8 cellular contexts compared by ENCODE assay signal in genomic region chr2:43226955-43227829, GRCh38. TPM values are rescaled to one million over a fixed set of nuclear protein-coding genes. Genes with fewer than 3 reads are reported as not detected.
A peak's percentile ranks its signal among the peaks of the same experiment; 100 is the strongest.
DNase-seq lines count a peak whose midpoint lies in the region; ATAC-seq and TF ChIP-seq lines count a peak whose summit lies in the region.

No MANE protein-coding gene starts in this region.

- peak overlapping the region; percentile 97 for H3K27ac ChIP-seq in colonic mucosa

- POLR2A ChIA-PET in activated CD4-positive, alpha-beta T cell treated with anti-CD3 and anti-CD28 coated beads for 36 hours (lab: Charles Lee), result interaction anchor here (0.6 to 3.3 kb wide), 15 partner anchors 9 to 417 kb away, joined by 3 to 14 read pairs (median 6); no protein-coding TSS in a partner anchor

- H3K36me3 Mint-ChIP-seq in activated CD4-positive, alpha-beta T cell treated with anti-CD3 and anti-CD28 coated beads for 36 hours (ENCODE audit: low read depth), result peaks cover 31% of the 10 kb centered on the region

- no peaks in the 10 kb centered on the region for H3K9me3 ChIP-seq in colonic mucosa

- DNase-seq in GM10266 (ENCODE audit: extremely low spot score), result peak; percentile 76
- peak; percentile 38 for DNase-seq in NCI-H2196 treated with DMSO at 0.1 percent for 48 hours (lab: John Stamatoyannopoulos, UW; ENCODE audit: unreplicated experiment)
- DNase-seq in activated CD4-positive, alpha-beta T cell treated with anti-CD3 and anti-CD28 coated beads for 36 hours, result peak; percentile 80
- DNase-seq in colonic mucosa, result peak; percentile 97
- DNase-seq in left kidney (ENCODE audit: low read depth, low spot score), result peak; percentile 93
- DNase-seq in stimulated activated CD4-positive, alpha-beta T cell treated with anti-CD3 and anti-CD28 coated beads, Interleukin-1b, Interleukin-23, amount 100 ng/mL, for 4 hours (ENCODE audit: low read depth in 2 of 2), result peak; percentile 49 to 71

- H3K4me1 ChIP-seq in colonic mucosa, result peaks cover 14% of the 10 kb centered on the region

- H3K27me3 ChIP-seq in colonic mucosa, result no peaks in the 10 kb centered on the region

- peak; percentile 9 for TF ChIP-seq CTCF in GM10266 (IDR thresholded peaks at IDR 0.05; ENCODE audit: control insufficient read depth, insufficient read depth, low read depth, missing control alignments)
- peak; percentile 12 for TF ChIP-seq CTCF in colonic mucosa (IDR thresholded peaks at IDR 0.05)

- H3K4me1 Mint-ChIP-seq in activated CD4-positive, alpha-beta T cell treated with anti-CD3 and anti-CD28 coated beads for 36 hours, result peaks cover 30% of the 10 kb centered on the region

- H3K4me3 ChIP-seq in colonic mucosa, result peak overlapping the region; percentile 88

- no peaks in the 10 kb centered on the region for H3K9me3 Mint-ChIP-seq in activated CD4-positive, alpha-beta T cell treated with anti-CD3 and anti-CD28 coated beads for 36 hours (ENCODE audit: low read depth)

- peak; percentile 21 for ATAC-seq in HG02840 (IDR thresholded peaks at IDR 0.05; ENCODE audit: low FRiP score, unreplicated experiment)
- peak; percentile 14 for ATAC-seq in activated CD4-positive, alpha-beta T cell treated with anti-CD3 and anti-CD28 coated beads for 36 hours
- no peak for ATAC-seq in HG03175 (IDR thresholded peaks at IDR 0.05; ENCODE audit: unreplicated experiment)

- peaks cover 13% of the 10 kb centered on the region for H3K36me3 ChIP-seq in colonic mucosa

- H3K27ac Mint-ChIP-seq in activated CD4-positive, alpha-beta T cell treated with anti-CD3 and anti-CD28 coated beads for 36 hours, result peak overlapping the region; percentile 91

- H3K4me3 Mint-ChIP-seq in activated CD4-positive, alpha-beta T cell treated with anti-CD3 and anti-CD28 coated beads for 36 hours, result peak overlapping the region; percentile 83

- no peaks in the 10 kb centered on the region for H3K27me3 Mint-ChIP-seq in activated CD4-positive, alpha-beta T cell treated with anti-CD3 and anti-CD28 coated beads for 36 hours

- CTCF ChIA-PET in activated CD4-positive, alpha-beta T cell treated with anti-CD3 and anti-CD28 coated beads for 36 hours (lab: Charles Lee), result interaction anchor here (0.6 to 4.5 kb wide), 14 partner anchors 14 to 577 kb away, joined by 3 to 239 read pairs (median 6); no protein-coding TSS in a partner anchor

- peak overlapping the region; percentile 96 to 100 for H3K9ac ChIP-seq in colonic mucosa (ENCODE audit: low read depth in 2 of 2, low read length in 2 of 2)

- intact Hi-C loops in activated CD4-positive, alpha-beta T cell treated with anti-CD3 and anti-CD28 coated beads for 36 hours (cut with DNase I, micrococcal nuclease), result loop anchor here (1.0 to 10.0 kb wide), 11 partner anchors 53 to 732 kb away; partner anchors contain the start of genes KCNG3 (in 1 of the 2) and THADA (in 1 of the 2)
- intact Hi-C loops in colonic mucosa (cut with DNase I), result loop anchor here (2.0 to 5.0 kb wide), 3 partner anchors 64 to 280 kb away; no protein-coding TSS in a partner anchor

RNA-seq across cellular contexts. Expression of gene ZFP36L2, which starts 0.8 kb away (rescaled TPM):
- total RNA-seq in activated CD4-positive, alpha-beta T cell treated with anti-CD3 and anti-CD28 coated beads for 36 hours, result 10 to 100 TPM; 74.4 to 77.7 TPM
- total RNA-seq in colonic mucosa, result 100 to 1,000 TPM; 166 to 205 TPM

Comparison
In these comparisons a context has a peak if more than half of its experiments do, and no peak if none do; other contexts are left out.
1. DNase-seq: peak in every context shown above with its lines; median percentile 97 in colonic mucosa; 93 in left kidney; 80 in activated CD4-positive, alpha-beta T cell treated with anti-CD3 and anti-CD28 coated beads for 36 hours; 76 in GM10266; 60 in stimulated activated CD4-positive, alpha-beta T cell treated with anti-CD3 and anti-CD28 coated beads, Interleukin-1b, Interleukin-23, amount 100 ng/mL, for 4 hours; 38 in NCI-H2196 treated with DMSO at 0.1 percent for 48 hours.